ENCODE assay signal across 11 cellular contexts in the genomic region with DNA sequence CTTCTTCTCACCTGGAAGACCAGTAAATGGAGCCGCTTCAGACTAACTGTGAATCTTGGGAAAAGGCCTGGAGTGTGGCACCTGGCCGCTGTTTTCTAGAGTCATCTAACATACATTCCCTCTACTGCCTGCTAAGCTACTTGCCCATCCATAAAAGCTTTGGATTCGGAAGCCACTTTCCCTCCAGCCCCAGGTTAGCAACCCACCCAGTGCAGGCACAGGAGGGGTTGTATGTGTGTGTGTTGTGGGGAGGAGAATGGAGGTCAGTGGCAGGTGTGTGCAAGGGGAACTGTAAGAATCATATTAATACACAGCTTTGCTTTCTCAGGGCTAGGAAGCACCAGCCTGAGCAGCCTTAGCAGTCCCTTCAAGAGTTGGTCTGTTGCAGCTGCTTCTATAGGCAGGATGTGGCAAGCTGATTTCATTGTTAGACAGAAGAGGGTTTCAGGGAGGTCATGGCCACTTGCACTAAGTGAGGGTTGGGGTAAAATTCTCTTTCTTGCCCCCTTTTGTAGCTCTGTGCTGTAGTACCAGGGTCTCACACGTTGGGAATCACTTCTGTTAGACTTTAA. TPM values are rescaled to one million over a fixed set of nuclear protein-coding genes. Genes with fewer than 3 reads are reported as not detected.
DNase-seq lines count a peak whose midpoint lies in the region; ATAC-seq and TF ChIP-seq lines count a peak whose summit lies in the region.
"Had no signal": no experiment of that assay in that cellular context is flagged by ENCODE, and none has a peak within 500 bp of the region (broad histone marks: within the 10 kb centered on the region; RNA-seq: fewer than 3 reads in every experiment).

No MANE protein-coding gene starts in this region.

- 90 to 96% methylated on average over 4 of the region's 4 CpGs for WGBS in upper lobe of left lung, 2 donors

- TF ChIP-seq CTCF in foreskin keratinocyte (conservative IDR thresholded peaks at IDR 0.05) (no peak), upper lobe of left lung (IDR thresholded peaks at IDR 0.05) (no peak)

- H3K27me3 ChIP-seq in foreskin keratinocyte (no peaks in the 10 kb centered on the region), upper lobe of left lung (no peaks in the 10 kb centered on the region)
- H3K27me3 ChIP-seq: pancreas had no signal

- no peak for TF ChIP-seq POLR2A in upper lobe of left lung (IDR thresholded peaks at IDR 0.05)

- peaks cover 0 to 26% (median 4%) of the 10 kb centered on the region in 4 donors for H3K36me3 ChIP-seq in upper lobe of left lung
- H3K36me3 ChIP-seq: pancreas had no signal

- DNase-seq in activated naive CD4-positive, alpha-beta T cell treated with anti-CD3 and anti-CD28 coated beads, Interleukin-2, amount 50 U/mL, for 72 hours (ENCODE audit: low spot score in 2 of 2) = no peak
- DNase-seq in activated naive CD4-positive, alpha-beta T cell (lab: John Stamatoyannopoulos, UW) = no peak
- no peak for DNase-seq in A172 (ENCODE audit: low spot score)
- DNase-seq in foreskin keratinocyte = no peak
- no peak for DNase-seq in upper lobe of left lung
- no peak for DNase-seq in T1000 (lab: John Stamatoyannopoulos, UW)
- DNase-seq: erythroblast, NCI-H524 treated with DMSO at 0.1 percent for 48 hours, pancreas had no signal

- H3K27ac Mint-ChIP-seq in activated naive CD4-positive, alpha-beta T cell treated with anti-CD3 and anti-CD28 coated beads, Interleukin-2, amount 50 U/mL, for 72 hours = peak overlapping the region; percentile 13 to 22

- H3K4me3 ChIP-seq in upper lobe of left lung = no peak overlapping the region
- H3K4me3 ChIP-seq: pancreas had no signal

- no peak for TF ChIP-seq EP300 in upper lobe of left lung (IDR thresholded peaks at IDR 0.05)

- peaks cover 33 to 52% of the 10 kb centered on the region in 2 donors for H3K36me3 Mint-ChIP-seq in activated naive CD4-positive, alpha-beta T cell treated with anti-CD3 and anti-CD28 coated beads, Interleukin-2, amount 50 U/mL, for 72 hours

- H3K9me3 Mint-ChIP-seq in activated naive CD4-positive, alpha-beta T cell treated with anti-CD3 and anti-CD28 coated beads, Interleukin-2, amount 50 U/mL, for 72 hours = peaks cover 0 to 12% of the 10 kb centered on the region in 2 donors

- H3K4me1 ChIP-seq in foreskin keratinocyte = no peaks in the 10 kb centered on the region
- H3K4me1 ChIP-seq in upper lobe of left lung = peaks cover 0 to 6% (median 0%) of the 10 kb centered on the region in 4 donors

- H3K27ac ChIP-seq in foreskin keratinocyte (no peak overlapping the region), upper lobe of left lung (no peak overlapping the region)
- H3K27ac ChIP-seq: pancreas had no signal

- H3K9me3 ChIP-seq in upper lobe of left lung = peaks cover 0 to 3% (median 0%) of the 10 kb centered on the region in 4 donors
- H3K9me3 ChIP-seq: pancreas had no signal

- peak; percentile 43 to 55 for ATAC-seq in activated naive CD4-positive, alpha-beta T cell treated with anti-CD3 and anti-CD28 coated beads, Interleukin-2, amount 50 U/mL, for 72 hours
- peak; percentile 78 for ATAC-seq in HG02759 (IDR thresholded peaks at IDR 0.05; ENCODE audit: unreplicated experiment)
- peak; percentile 76 for ATAC-seq in HG03521 (IDR thresholded peaks at IDR 0.05; ENCODE audit: unreplicated experiment)
- ATAC-seq in foreskin keratinocyte = no peak
- no peak for ATAC-seq in upper lobe of left lung (ENCODE audit: low FRiP score in 2 of 2)

RNA-seq across cellular contexts. Expression of gene NSUN3, which starts 8.9 kb away (rescaled TPM):
- 10 to 100 TPM; 18.3 to 27.1 TPM for total RNA-seq in activated naive CD4-positive, alpha-beta T cell treated with anti-CD3 and anti-CD28 coated beads, Interleukin-2, amount 50 U/mL, for 72 hours
- 15.4 and 16.7 TPM in 2 replicates for total RNA-seq in A172 (2014; rRNA removed; shearing (Covaris generic))
- total RNA-seq in foreskin keratinocyte = 6.1 and 7.9 TPM in 2 replicates
- polyA plus RNA-seq in foreskin keratinocyte = 1.6 and 2.0 TPM in 2 replicates
- 10 to 100 TPM in 5 of 6 donors, 1 to 10 TPM in 1; 5.2 to 24.1 (median 13.9) TPM for total RNA-seq in upper lobe of left lung

RNA-seq across cellular contexts. Expression of gene DHFR2, which starts 9.1 kb away (rescaled TPM):
- 1 to 10 TPM; 2.3 to 6.7 TPM for total RNA-seq in activated naive CD4-positive, alpha-beta T cell treated with anti-CD3 and anti-CD28 coated beads, Interleukin-2, amount 50 U/mL, for 72 hours
- total RNA-seq in A172 (2014; rRNA removed; shearing (Covaris generic)) = 4.0 and 6.8 TPM in 2 replicates
- total RNA-seq in foreskin keratinocyte = 3.3 and 3.4 TPM in 2 replicates
- 1.0 and 1.2 TPM in 2 replicates for polyA plus RNA-seq in foreskin keratinocyte
- total RNA-seq in upper lobe of left lung = 1 to 10 TPM; 2.7 to 7.9 (median 5.3) TPM

RNA-seq across cellular contexts. Expression of gene STX19, which starts 43.4 kb away (rescaled TPM):
- total RNA-seq in activated naive CD4-positive, alpha-beta T cell treated with anti-CD3 and anti-CD28 coated beads, Interleukin-2, amount 50 U/mL, for 72 hours = not detected
- not detected in 2 replicates for total RNA-seq in A172 (2014; rRNA removed; shearing (Covaris generic))
- 0.18 TPM in 1 of 2 replicates, not detected in the other for total RNA-seq in foreskin keratinocyte
- 0.03 and 0.07 TPM in 2 replicates for polyA plus RNA-seq in foreskin keratinocyte
- total RNA-seq in upper lobe of left lung = 1 to 10 TPM in 4 of 6 donors, not detected in 2; 1.1 to 4.9 (median 2.3) TPM

Comparison
In these comparisons a context has a peak if more than half of its experiments do, and no peak if none do; other contexts are left out.
1. ATAC-seq: peak in activated naive CD4-positive, alpha-beta T cell treated with anti-CD3 and anti-CD28 coated beads, Interleukin-2, amount 50 U/mL, for 72 hours (2 of 2), HG02759 (single experiment) and HG03521 (single experiment); none in foreskin keratinocyte (single experiment) and upper lobe of left lung (0 of 2).